14 cellular contexts compared by ENCODE assay signal in the genomic region with DNA sequence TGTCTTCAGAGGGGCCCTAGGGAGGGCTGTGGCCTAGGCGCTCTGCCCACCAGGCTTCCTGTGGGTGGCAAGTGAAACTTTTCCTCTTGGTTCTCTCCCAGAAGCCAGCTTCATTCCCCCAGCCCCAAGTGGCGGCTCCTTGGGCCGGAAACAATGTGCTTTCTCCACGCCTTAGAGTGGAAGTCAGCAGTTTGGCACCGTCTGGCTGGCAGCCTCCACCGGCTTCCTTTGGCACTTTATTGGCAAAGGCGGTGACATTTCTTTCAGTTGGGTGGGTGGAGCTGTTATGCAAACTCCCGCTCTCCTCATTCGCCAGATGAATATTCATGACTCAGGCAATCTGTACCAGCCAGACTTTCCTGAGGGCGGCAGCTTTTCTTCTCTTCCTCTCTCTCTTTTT.
DNase-seq lines count a peak whose midpoint lies in the region; ATAC-seq and TF ChIP-seq lines count a peak whose summit lies in the region.
"Had no signal": no experiment of that assay in that cellular context is flagged by ENCODE, and none has a peak within 500 bp of the region (broad histone marks: within the 10 kb centered on the region; RNA-seq: fewer than 3 reads in every experiment).

No MANE protein-coding gene starts in this region.

- TF ChIP-seq CTCF in brain (conservative IDR thresholded peaks at IDR 0.05): no peak

- peaks cover 6% of the 10 kb centered on the region for H3K27me3 Mint-ChIP-seq in stimulated activated naive CD8-positive, alpha-beta T cell treated with anti-CD3 and anti-CD28 coated beads, Interleukin-15, amount 100 ng/mL, for 72 hours
- peaks cover 8% of the 10 kb centered on the region for H3K27me3 Mint-ChIP-seq in brain

- no peak overlapping the region for H3K4me3 Mint-ChIP-seq in stimulated activated naive CD8-positive, alpha-beta T cell treated with anti-CD3 and anti-CD28 coated beads, Interleukin-15, amount 100 ng/mL, for 72 hours
- peak overlapping the region in 2 of 5 experiments; percentile 26 to 66 for H3K4me3 Mint-ChIP-seq in brain
- H3K4me3 Mint-ChIP-seq: activated naive CD8-positive, alpha-beta T cell treated with anti-CD3 and anti-CD28 coated beads for 36 hours had no signal

- DNase-seq in stimulated activated naive CD8-positive, alpha-beta T cell treated with anti-CD3 and anti-CD28 coated beads, Interleukin-15, Interleukin-2, amounts not matched to agents 100 U/mL and 50 U/mL, for 24 hours: no peak
- DNase-seq in stimulated activated naive CD8-positive, alpha-beta T cell treated with anti-CD3 and anti-CD28 coated beads, Interleukin-15, amount 100 ng/mL, for 72 hours: no peak
- DNase-seq in midbrain (lab: John Stamatoyannopoulos, UW) (peak; percentile 64), HPDE6-E6E7 (ENCODE audit: extremely low spot score) (no peak), MV-4-11 (lab: John Stamatoyannopoulos, UW) (no peak), NCI-H1092 (lab: John Stamatoyannopoulos, UW) (no peak)
- DNase-seq: activated CD4-positive, alpha-beta T cell treated with anti-CD3 and anti-CD28 coated beads, Interleukin-2, amount 50 U/mL, for 4 hours; activated naive CD8-positive, alpha-beta T cell treated with anti-CD3 and anti-CD28 coated beads for 36 hours; effector CD4-positive, alpha-beta T cell; GF-D8; NCI-H524 had no signal

- peaks cover 5% of the 10 kb centered on the region for H3K4me1 Mint-ChIP-seq in stimulated activated naive CD8-positive, alpha-beta T cell treated with anti-CD3 and anti-CD28 coated beads, Interleukin-15, amount 100 ng/mL, for 72 hours
- H3K4me1 Mint-ChIP-seq in brain: peaks cover 66% of the 10 kb centered on the region
- H3K4me1 Mint-ChIP-seq: activated naive CD8-positive, alpha-beta T cell treated with anti-CD3 and anti-CD28 coated beads for 36 hours had no signal

- peaks cover 22% of the 10 kb centered on the region for H3K36me3 Mint-ChIP-seq in brain
- H3K36me3 Mint-ChIP-seq: activated naive CD8-positive, alpha-beta T cell treated with anti-CD3 and anti-CD28 coated beads for 36 hours had no signal

- ATAC-seq in stimulated activated naive CD8-positive, alpha-beta T cell treated with anti-CD3 and anti-CD28 coated beads, Interleukin-15, Interleukin-2, amounts not matched to agents 100 U/mL and 50 U/mL, for 24 hours: peak; percentile 32
- no peak for ATAC-seq in stimulated activated naive CD8-positive, alpha-beta T cell treated with anti-CD3 and anti-CD28 coated beads, Interleukin-15, amount 100 ng/mL, for 72 hours
- no peak for ATAC-seq in GM18511 (IDR thresholded peaks at IDR 0.05; ENCODE audit: unreplicated experiment)
- ATAC-seq: HCT116 had no signal

- peak overlapping the region in 1 of 2 donors; percentile 50 for H3K27ac Mint-ChIP-seq in stimulated activated naive CD8-positive, alpha-beta T cell treated with anti-CD3 and anti-CD28 coated beads, Interleukin-15, amount 100 ng/mL, for 72 hours
- H3K27ac Mint-ChIP-seq in brain: peak overlapping the region in 4 of 5 experiments; percentile 20 to 97 (median 74)
- H3K27ac Mint-ChIP-seq: activated naive CD8-positive, alpha-beta T cell treated with anti-CD3 and anti-CD28 coated beads for 36 hours had no signal

- no peaks in the 10 kb centered on the region for H3K9me3 Mint-ChIP-seq in stimulated activated naive CD8-positive, alpha-beta T cell treated with anti-CD3 and anti-CD28 coated beads, Interleukin-15, amount 100 ng/mL, for 72 hours
- H3K9me3 Mint-ChIP-seq in brain: peaks cover 0 to 12% (median 4%) of the 10 kb centered on the region in 5 experiments
- H3K9me3 Mint-ChIP-seq: activated naive CD8-positive, alpha-beta T cell treated with anti-CD3 and anti-CD28 coated beads for 36 hours had no signal
